20 cellular contexts compared by ENCODE assay signal in genomic region chrX:97628807-97629596, GRCh38.
"Had no signal": no experiment of that assay in that cellular context is flagged by ENCODE, and none has a peak within 500 bp of the region (broad histone marks: within the 10 kb centered on the region; RNA-seq: fewer than 3 reads in every experiment).

No MANE protein-coding gene starts in this region.

- H3K27ac ChIP-seq: ascending aorta, breast epithelium, pancreas, sigmoid colon, spleen, testis, upper lobe of left lung, WERI-Rb-1 had no signal

- H3K27me3 ChIP-seq: ascending aorta, sigmoid colon, testis, upper lobe of left lung had no signal

- H3K4me3 ChIP-seq: ascending aorta, breast epithelium, pancreas, sigmoid colon, spleen, testis, upper lobe of left lung had no signal

- H3K4me3 Mint-ChIP-seq: activated naive CD4-positive, alpha-beta T cell treated with anti-CD3 and anti-CD28 coated beads, Interleukin-2, amount 50 U/mL, for 24 hours; naive thymus-derived CD4-positive, alpha-beta T cell; stimulated activated memory B cell treated with anti-CD40 and anti-IgM and Interleukin-4, amounts not matched to agents 10 μg/mL and 1 μg/mL and 100 μg/mL, for 72 hours had no signal

- H3K27me3 Mint-ChIP-seq: stimulated activated memory B cell treated with anti-CD40 and anti-IgM and Interleukin-4, amounts not matched to agents 10 μg/mL and 1 μg/mL and 100 μg/mL, for 72 hours had no signal

- H3K9me3 Mint-ChIP-seq: activated naive CD4-positive, alpha-beta T cell treated with anti-CD3 and anti-CD28 coated beads, Interleukin-2, amount 50 U/mL, for 24 hours; naive thymus-derived CD4-positive, alpha-beta T cell; stimulated activated memory B cell treated with anti-CD40 and anti-IgM and Interleukin-4, amounts not matched to agents 10 μg/mL and 1 μg/mL and 100 μg/mL, for 72 hours had no signal

- H3K9me3 ChIP-seq: ascending aorta, breast epithelium, pancreas, sigmoid colon, spleen, testis, upper lobe of left lung had no signal

- H3K36me3 ChIP-seq: ascending aorta, breast epithelium, pancreas, sigmoid colon, spleen, upper lobe of left lung, WERI-Rb-1 had no signal

- H3K27ac Mint-ChIP-seq: activated naive CD4-positive, alpha-beta T cell treated with anti-CD3 and anti-CD28 coated beads, Interleukin-2, amount 50 U/mL, for 24 hours; naive thymus-derived CD4-positive, alpha-beta T cell; stimulated activated memory B cell treated with anti-CD40 and anti-IgM and Interleukin-4, amounts not matched to agents 10 μg/mL and 1 μg/mL and 100 μg/mL, for 72 hours had no signal

- H3K36me3 Mint-ChIP-seq: activated naive CD4-positive, alpha-beta T cell treated with anti-CD3 and anti-CD28 coated beads, Interleukin-2, amount 50 U/mL, for 24 hours; naive thymus-derived CD4-positive, alpha-beta T cell; stimulated activated memory B cell treated with anti-CD40 and anti-IgM and Interleukin-4, amounts not matched to agents 10 μg/mL and 1 μg/mL and 100 μg/mL, for 72 hours had no signal

- ATAC-seq: naive thymus-derived CD4-positive, alpha-beta T cell; pancreas; stimulated activated memory B cell treated with anti-CD40 and anti-IgM and Interleukin-4, amounts not matched to agents 10 μg/mL and 1 μg/mL and 100 μg/mL, for 72 hours had no signal

- H3K4me1 ChIP-seq: ascending aorta, breast epithelium, pancreas, sigmoid colon, spleen, testis, upper lobe of left lung had no signal

- DNase-seq: activated CD4-positive, alpha-beta T cell treated with anti-CD3 and anti-CD28 coated beads for 1 hour; activated CD8-positive, alpha-beta memory T cell treated with anti-CD3 and anti-CD28 coated beads for 24 hours; activated CD8-positive, alpha-beta memory T cell treated with anti-CD3 and anti-CD28 coated beads, Interleukin-2, amount 50 U/mL, for 48 hours; activated effector memory CD4-positive, alpha-beta T cell treated with anti-CD3 and anti-CD28 coated beads, Interleukin-2, amount 50 U/mL, for 16 hours; activated T-cell treated with anti-CD3 and anti-CD28 coated beads, Interleukin-2, amount 50 U/mL, for 48 hours; cortex of kidney; kidney glomerular epithelial cell; mesenchymal stem cell; naive thymus-derived CD4-positive, alpha-beta T cell; pancreas; sigmoid colon; spleen; stimulated activated CD4-positive, alpha-beta T cell treated with anti-CD3 and anti-CD28 coated beads, Interleukin-4, amount 100 ng/mL, for 4 hours; testis; upper lobe of left lung; WERI-Rb-1 had no signal

- H3K4me1 Mint-ChIP-seq: activated naive CD4-positive, alpha-beta T cell treated with anti-CD3 and anti-CD28 coated beads, Interleukin-2, amount 50 U/mL, for 24 hours; naive thymus-derived CD4-positive, alpha-beta T cell; stimulated activated memory B cell treated with anti-CD40 and anti-IgM and Interleukin-4, amounts not matched to agents 10 μg/mL and 1 μg/mL and 100 μg/mL, for 72 hours had no signal
